1 cellular context compared by ENCODE assay signal in genomic region chr1:173888749-173889148, GRCh38.
TF ChIP-seq lines count a peak whose summit lies in the region.

No MANE protein-coding gene starts in this region.

TF ChIP-seq in WTC11, 78 proteins besides CTCF, POLR2A, EP300 and RAD21 (continued from another document):
- TF ChIP-seq USF1 (CRISPR knock-in tag; IDR thresholded peaks at IDR 0.05) (no peak), GABPB1 (CRISPR knock-in tag; IDR thresholded peaks at IDR 0.05) (no peak), RORB (CRISPR knock-in tag; IDR thresholded peaks at IDR 0.05) (no peak), ARID4B (CRISPR knock-in tag; IDR thresholded peaks at IDR 0.05; ENCODE audit: borderline replicate concordance) (no peak), ZNF396 (CRISPR knock-in tag; IDR thresholded peaks at IDR 0.05; ENCODE audit: borderline replicate concordance) (no peak), ZNF671 (CRISPR knock-in tag; IDR thresholded peaks at IDR 0.05) (no peak), ATF6 (CRISPR knock-in tag; IDR thresholded peaks at IDR 0.05) (no peak), EMX1 (CRISPR knock-in tag; IDR thresholded peaks at IDR 0.05) (no peak), MXD4 (CRISPR knock-in tag; IDR thresholded peaks at IDR 0.05; ENCODE audit: borderline replicate concordance) (no peak), CREB1 (CRISPR knock-in tag; IDR thresholded peaks at IDR 0.05) (no peak), HMGA2 (CRISPR knock-in tag; IDR thresholded peaks at IDR 0.05) (no peak), PREB (CRISPR knock-in tag; IDR thresholded peaks at IDR 0.05; ENCODE audit: borderline replicate concordance) (no peak)
- TF ChIP-seq, protein P1, sequence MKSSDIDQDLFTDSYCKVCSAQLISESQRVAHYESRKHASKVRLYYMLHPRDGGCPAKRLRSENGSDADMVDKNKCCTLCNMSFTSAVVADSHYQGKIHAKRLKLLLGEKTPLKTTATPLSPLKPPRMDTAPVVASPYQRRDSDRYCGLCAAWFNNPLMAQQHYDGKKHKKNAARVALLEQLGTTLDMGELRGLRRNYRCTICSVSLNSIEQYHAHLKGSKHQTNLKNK (CRISPR knock-in tag; IDR thresholded peaks at IDR 0.05): no peak
- TF ChIP-seq, protein P2, sequence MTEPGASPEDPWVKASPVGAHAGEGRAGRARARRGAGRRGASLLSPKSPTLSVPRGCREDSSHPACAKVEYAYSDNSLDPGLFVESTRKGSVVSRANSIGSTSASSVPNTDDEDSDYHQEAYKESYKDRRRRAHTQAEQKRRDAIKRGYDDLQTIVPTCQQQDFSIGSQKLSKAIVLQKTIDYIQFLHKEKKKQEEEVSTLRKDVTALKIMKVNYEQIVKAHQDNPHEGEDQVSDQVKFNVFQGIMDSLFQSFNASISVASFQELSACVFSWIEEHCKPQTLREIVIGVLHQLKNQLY (CRISPR knock-in tag; IDR thresholded peaks at IDR 0.05): no peak
